ENCODE assay signal across 13 cellular contexts in the genomic region with DNA sequence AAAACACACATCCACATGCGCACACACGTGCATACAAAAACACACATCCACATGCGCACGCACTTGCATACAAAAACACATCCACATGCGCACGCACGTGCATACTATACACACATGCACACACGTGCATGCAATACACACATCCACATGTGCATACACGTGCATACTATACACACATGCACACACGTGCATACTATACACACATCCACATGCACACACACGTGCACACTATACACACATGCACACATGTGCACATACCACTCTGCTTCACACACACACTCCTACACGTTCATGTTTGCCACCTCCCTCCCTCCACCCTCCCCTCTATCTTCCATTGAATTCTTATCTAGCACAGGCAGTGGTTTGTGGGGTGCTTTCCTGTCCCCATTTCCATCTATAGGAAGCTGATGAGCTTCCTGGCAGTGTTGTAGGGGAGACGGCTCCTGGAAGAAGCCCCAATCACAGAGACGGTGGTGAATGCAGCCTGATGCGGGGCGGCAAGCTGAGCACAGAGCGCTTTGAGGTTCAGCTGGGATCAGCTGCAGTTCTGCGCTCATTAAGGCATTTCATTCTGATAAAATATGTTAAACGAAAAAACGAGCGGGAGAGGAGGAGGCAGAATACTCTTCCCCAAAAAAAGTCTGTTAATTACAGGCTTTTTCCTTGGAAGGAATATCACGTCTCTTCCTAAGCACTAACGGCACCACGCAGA.
A peak's percentile ranks its signal among the peaks of the same experiment; 100 is the strongest.
DNase-seq lines count a peak whose midpoint lies in the region; ATAC-seq and TF ChIP-seq lines count a peak whose summit lies in the region.
"Had no signal": no experiment of that assay in that cellular context is flagged by ENCODE, and none has a peak within 500 bp of the region (broad histone marks: within the 10 kb centered on the region; RNA-seq: fewer than 3 reads in every experiment).

No MANE protein-coding gene starts in this region.

- in situ Hi-C loops in G401 (cut with HindIII; ENCODE audit: low sequenced_read_pairs) = no loop called here

- intact Hi-C loops in Right ventricle myocardium superior (cut with DNase I) = no loop called here
- intact Hi-C loops in left ventricle myocardium superior (cut with micrococcal nuclease) = no loop called here

- H3K9me3 Mint-ChIP-seq in nephron progenitor cell = peaks cover 21% of the 10 kb centered on the region
- peaks cover 15% of the 10 kb centered on the region for H3K9me3 Mint-ChIP-seq in activated T-helper 17 cell treated with anti-CD3 and anti-CD28 coated beads, Interleukin-2, amount 50 U/mL, for 72 hours
- H3K9me3 Mint-ChIP-seq in stimulated activated memory B cell treated with anti-CD40 and anti-IgM and Interleukin-4, amounts not matched to agents 10 μg/mL and 1 μg/mL and 100 μg/mL, for 72 hours = peaks cover 21% of the 10 kb centered on the region

- DNase-seq in Right ventricle myocardium superior (peak; percentile 8), left ventricle myocardium superior (no peak), nephron progenitor cell (no peak), putamen (ENCODE audit: low spot score) (peak; percentile 9), G401 (ENCODE audit: low spot score) (no peak)
- DNase-seq: AML-193; Calu3; CD8-positive, alpha-beta memory T cell; DMS 273 treated with DMSO at 0.1 percent for 48 hours; GM23248 had no signal

- ATAC-seq in Right ventricle myocardium superior (ENCODE audit: poor library complexity) (no peak), left ventricle myocardium superior (no peak)
- no peak for ATAC-seq in activated T-helper 17 cell treated with anti-CD3 and anti-CD28 coated beads, Interleukin-2, amount 50 U/mL, for 72 hours (replicated peaks)
- no peak for ATAC-seq in stimulated activated memory B cell treated with anti-CD40 and anti-IgM and Interleukin-4, amounts not matched to agents 10 μg/mL and 1 μg/mL and 100 μg/mL, for 72 hours
- ATAC-seq: GM12878 had no signal

- H3K27ac Mint-ChIP-seq in nephron progenitor cell = peak overlapping the region; percentile 10
- H3K27ac Mint-ChIP-seq in activated T-helper 17 cell treated with anti-CD3 and anti-CD28 coated beads, Interleukin-2, amount 50 U/mL, for 72 hours = no peak overlapping the region
- H3K27ac Mint-ChIP-seq in stimulated activated memory B cell treated with anti-CD40 and anti-IgM and Interleukin-4, amounts not matched to agents 10 μg/mL and 1 μg/mL and 100 μg/mL, for 72 hours = no peak overlapping the region

- H3K4me1 Mint-ChIP-seq in nephron progenitor cell = peaks cover 10% of the 10 kb centered on the region
- no peaks in the 10 kb centered on the region for H3K4me1 Mint-ChIP-seq in activated T-helper 17 cell treated with anti-CD3 and anti-CD28 coated beads, Interleukin-2, amount 50 U/mL, for 72 hours
- no peaks in the 10 kb centered on the region for H3K4me1 Mint-ChIP-seq in stimulated activated memory B cell treated with anti-CD40 and anti-IgM and Interleukin-4, amounts not matched to agents 10 μg/mL and 1 μg/mL and 100 μg/mL, for 72 hours
- H3K4me1 Mint-ChIP-seq: CD8-positive, alpha-beta memory T cell had no signal

- no peak for TF ChIP-seq CTCF in nephron progenitor cell (IDR thresholded peaks at IDR 0.05)

- peaks cover 10% of the 10 kb centered on the region for H3K36me3 Mint-ChIP-seq in nephron progenitor cell (ENCODE audit: low read depth)
- no peaks in the 10 kb centered on the region for H3K36me3 Mint-ChIP-seq in activated T-helper 17 cell treated with anti-CD3 and anti-CD28 coated beads, Interleukin-2, amount 50 U/mL, for 72 hours (ENCODE audit: low read depth)
- no peaks in the 10 kb centered on the region for H3K36me3 Mint-ChIP-seq in stimulated activated memory B cell treated with anti-CD40 and anti-IgM and Interleukin-4, amounts not matched to agents 10 μg/mL and 1 μg/mL and 100 μg/mL, for 72 hours

- H3K4me3 Mint-ChIP-seq in nephron progenitor cell = no peak overlapping the region
- H3K4me3 Mint-ChIP-seq in activated T-helper 17 cell treated with anti-CD3 and anti-CD28 coated beads, Interleukin-2, amount 50 U/mL, for 72 hours = no peak overlapping the region
- H3K4me3 Mint-ChIP-seq in stimulated activated memory B cell treated with anti-CD40 and anti-IgM and Interleukin-4, amounts not matched to agents 10 μg/mL and 1 μg/mL and 100 μg/mL, for 72 hours = no peak overlapping the region
- H3K4me3 Mint-ChIP-seq: CD8-positive, alpha-beta memory T cell had no signal

- H3K27me3 Mint-ChIP-seq in nephron progenitor cell (ENCODE audit: low read depth, poor library complexity) = peaks cover 19% of the 10 kb centered on the region
- peaks cover 7% of the 10 kb centered on the region for H3K27me3 Mint-ChIP-seq in activated T-helper 17 cell treated with anti-CD3 and anti-CD28 coated beads, Interleukin-2, amount 50 U/mL, for 72 hours
- no peaks in the 10 kb centered on the region for H3K27me3 Mint-ChIP-seq in stimulated activated memory B cell treated with anti-CD40 and anti-IgM and Interleukin-4, amounts not matched to agents 10 μg/mL and 1 μg/mL and 100 μg/mL, for 72 hours

Comparison
In these comparisons a context has a peak if more than half of its experiments do, and no peak if none do; other contexts are left out.
1. DNase-seq: peak in Right ventricle myocardium superior (single experiment) and putamen (single experiment); none in left ventricle myocardium superior (single experiment), nephron progenitor cell (single experiment) and G401 (single experiment).